Comparison of ENCODE assay signal across 10 cellular contexts in the genomic region with DNA sequence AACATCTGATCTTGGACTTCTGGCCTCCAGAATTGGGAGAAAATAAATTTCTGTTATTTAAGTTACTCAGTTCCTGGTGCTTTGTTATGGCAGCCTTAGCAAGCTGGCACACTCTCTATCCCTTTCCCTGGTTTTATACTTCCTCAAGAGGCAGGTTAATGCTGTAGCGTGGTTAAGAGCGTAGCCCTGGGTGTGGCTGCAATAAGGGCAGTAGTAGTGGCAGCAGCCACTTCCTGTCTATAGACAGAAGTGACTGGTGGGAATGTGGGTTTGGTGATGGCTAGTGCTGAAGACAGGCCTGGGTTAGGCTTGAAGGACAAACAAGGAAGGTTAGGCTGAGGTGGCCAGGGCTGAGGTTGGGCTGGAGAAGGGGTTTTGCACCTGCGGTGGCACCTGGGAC. TPM values are rescaled to one million over a fixed set of nuclear protein-coding genes. Genes with fewer than 3 reads are reported as not detected.
DNase-seq lines count a peak whose midpoint lies in the region; ATAC-seq and TF ChIP-seq lines count a peak whose summit lies in the region.
"Had no signal": no experiment of that assay in that cellular context is flagged by ENCODE, and none has a peak within 500 bp of the region (broad histone marks: within the 10 kb centered on the region; RNA-seq: fewer than 3 reads in every experiment).

No MANE protein-coding gene starts in this region.

- TF ChIP-seq CTCF in left ventricle myocardium inferior (IDR thresholded peaks at IDR 0.05; ENCODE audit: borderline replicate concordance) (no peak), upper lobe of right lung (IDR thresholded peaks at IDR 0.05) (no peak)

- H3K4me1 ChIP-seq in left ventricle myocardium inferior (peaks cover 96% of the 10 kb centered on the region), upper lobe of right lung (peaks cover 52% of the 10 kb centered on the region), SJCRH30 (peaks cover 2% of the 10 kb centered on the region; the same call in 1 of the 2 replicates)

- ATAC-seq in Right ventricle myocardium inferior: no peak
- peak; percentile 58 for ATAC-seq in upper lobe of right lung
- ATAC-seq: Panc1 had no signal

- H3K27me3 ChIP-seq in left ventricle myocardium inferior (ENCODE audit: low read depth) (no peaks in the 10 kb centered on the region), upper lobe of right lung (no peaks in the 10 kb centered on the region), SJCRH30 (no peaks in the 10 kb centered on the region)

- H3K27ac ChIP-seq in left ventricle myocardium inferior (replicated peaks) (peak overlapping the region; percentile 95), upper lobe of right lung (peak overlapping the region; percentile 60), SJCRH30 (no peak overlapping the region)

- H3K4me3 ChIP-seq in left ventricle myocardium inferior (no peak overlapping the region), upper lobe of right lung (no peak overlapping the region), SJCRH30 (no peak overlapping the region)

- H3K9me3 ChIP-seq in left ventricle myocardium inferior (replicated peaks) (no peaks in the 10 kb centered on the region), upper lobe of right lung (no peaks in the 10 kb centered on the region), SJCRH30 (replicated peaks) (no peaks in the 10 kb centered on the region)
- H3K9me3 ChIP-seq: BE2C had no signal

- DNase-seq in Right ventricle myocardium inferior (ENCODE audit: missing footprints): peak; percentile 69
- DNase-seq in cardiac septum (ENCODE audit: low spot score): no peak
- peak; percentile 37 for DNase-seq in OCI-M1 (lab: John Stamatoyannopoulos, UW)
- DNase-seq in left ventricle myocardium inferior: no peak
- no peak for DNase-seq in upper lobe of right lung
- DNase-seq in SJCRH30: no peak
- no peak for DNase-seq in effector CD8-positive, alpha-beta T cell (lab: John Stamatoyannopoulos, UW)
- no peak for DNase-seq in stimulated activated CD8-positive, alpha-beta memory T cell treated with anti-CD3 and anti-CD28 coated beads, Interleukin-4, amount 100 ng/mL, for 48 hours
- DNase-seq: BE2C had no signal

- intact Hi-C loops in Right ventricle myocardium inferior (cut with DNase I): loop anchor here (10.0 kb wide), 1 partner anchor 351 kb away; no protein-coding TSS in a partner anchor
- intact Hi-C loops in cardiac septum (cut with DNase I): no loop called here
- intact Hi-C loops in left ventricle myocardium inferior (cut with micrococcal nuclease): no loop called here
- intact Hi-C loops in upper lobe of right lung (cut with DNase I): no loop called here

- no peaks in the 10 kb centered on the region for H3K36me3 ChIP-seq in left ventricle myocardium inferior
- H3K36me3 ChIP-seq in upper lobe of right lung: no peaks in the 10 kb centered on the region
- H3K36me3 ChIP-seq in SJCRH30: no peaks in the 10 kb centered on the region
- H3K36me3 ChIP-seq: BE2C had no signal

RNA-seq across cellular contexts. Expression of gene LGALS3, which starts 3.6 kb away (rescaled TPM):
- total RNA-seq in Right ventricle myocardium inferior: 265 TPM
- total RNA-seq in cardiac septum: 129 TPM
- total RNA-seq in left ventricle myocardium inferior: 194 TPM
- 351 TPM for total RNA-seq in upper lobe of right lung
- total RNA-seq in SJCRH30 (2014; rRNA removed; shearing (Covaris generic)): 1.9 and 2.0 TPM in 2 replicates

Comparison
In these comparisons a context has a peak if more than half of its experiments do, and no peak if none do; other contexts are left out.
1. DNase-seq: peak in Right ventricle myocardium inferior (single experiment) and OCI-M1 (single experiment); none in cardiac septum (single experiment), left ventricle myocardium inferior (single experiment), upper lobe of right lung (single experiment), SJCRH30 (0 of 2), effector CD8-positive, alpha-beta T cell (single experiment) and stimulated activated CD8-positive, alpha-beta memory T cell treated with anti-CD3 and anti-CD28 coated beads, Interleukin-4, amount 100 ng/mL, for 48 hours (single experiment).
2. RNA of gene LGALS3, which starts 3.6 kb away (total RNA-seq): 351 TPM in upper lobe of right lung (single experiment), 265 TPM in Right ventricle myocardium inferior (single experiment), 194 TPM in left ventricle myocardium inferior (single experiment) and 129 TPM in cardiac septum (single experiment); 1.9 to 2.0 TPM in SJCRH30; every median in the first group is over 10 times any median in the second.